ENCODE assay signal across 10 cellular contexts in genomic region chr3:41523897-41524296, GRCh38.
"Had no signal": no experiment of that assay in that cellular context is flagged by ENCODE, and none has a peak within 500 bp of the region (broad histone marks: within the 10 kb centered on the region; RNA-seq: fewer than 3 reads in every experiment).

No MANE protein-coding gene starts in this region.

- H3K9me3 Mint-ChIP-seq: GM23338, H9 had no signal

- DNase-seq: H9, HCEC 1CT, IMR-90, Kasumi-1, KG1 had no signal

- H2AFZ ChIP-seq: GM23338 had no signal

- H3K4me2 ChIP-seq: GM23338 had no signal

- FAIRE-seq: H1, H54, HTR-8/SVneo, K562 had no signal

- ATAC-seq: GM23338, K562 had no signal

- H3K4me3 ChIP-seq: GM23338, K562 had no signal

- H3K27ac Mint-ChIP-seq: GM23338, H9 had no signal

- H3K4me3 Mint-ChIP-seq: GM23338, H9 had no signal
